ENCODE assay signal across 14 cellular contexts in the genomic region with DNA sequence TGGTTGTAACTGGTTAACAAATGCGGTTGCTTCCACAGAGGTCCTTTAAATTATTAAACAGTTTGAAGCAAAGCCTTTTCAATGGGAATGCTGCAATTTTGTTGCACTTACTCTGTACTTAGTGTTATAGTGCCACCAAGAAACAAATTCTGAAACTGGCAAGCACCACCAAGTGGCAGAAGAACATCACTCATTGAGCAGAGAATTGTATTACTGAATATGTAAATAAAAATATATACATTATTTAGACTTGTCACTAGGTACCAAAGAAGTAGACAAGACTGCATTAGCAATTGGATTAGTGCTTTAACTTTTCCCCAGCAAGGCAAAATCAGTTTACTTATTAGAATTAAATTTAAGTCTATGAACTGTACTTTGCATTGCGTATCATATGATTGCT. TPM values are rescaled to one million over a fixed set of nuclear protein-coding genes. Genes with fewer than 3 reads are reported as not detected.
DNase-seq lines count a peak whose midpoint lies in the region; ATAC-seq, FAIRE-seq and TF ChIP-seq lines count a peak whose summit lies in the region.
"Had no signal": no experiment of that assay in that cellular context is flagged by ENCODE, and none has a peak within 500 bp of the region (broad histone marks: within the 10 kb centered on the region; RNA-seq: fewer than 3 reads in every experiment).

No MANE protein-coding gene starts in this region.

- TF ChIP-seq CTCF in HEK293 (tag by site-specific recombination; IDR thresholded peaks at IDR 0.05) (no peak), right lobe of liver (IDR thresholded peaks at IDR 0.05) (no peak)

- no peak for TF ChIP-seq POLR2A in right lobe of liver (IDR thresholded peaks at IDR 0.05)

- CTCF ChIA-PET in HEK293 (lab: Yijun Ruan, JAX) = interaction anchor here (0.7 kb wide), 1 partner anchor 349 kb away, joined by 3 read pairs; no protein-coding TSS in a partner anchor

- DNase-seq in A172 (ENCODE audit: low spot score) (peak; percentile 8), SK-N-MC (ENCODE audit: low read depth, low spot score) (peak; percentile 47), frontal cortex (ENCODE audit: low spot score in 2 of 2) (peak in 1 of 2 donors; percentile 44), right lobe of liver (no peak)
- no peak for DNase-seq in central memory CD4-positive, alpha-beta T cell
- DNase-seq in activated naive CD4-positive, alpha-beta T cell (lab: John Stamatoyannopoulos, UW) = no peak
- DNase-seq in activated naive CD4-positive, alpha-beta T cell treated with anti-CD3 and anti-CD28 coated beads, Interleukin-2, amount 50 U/mL, for 16 hours = no peak
- DNase-seq: activated CD4-positive, CD25-positive, alpha-beta regulatory T cell; activated naive CD4-positive, alpha-beta T cell treated with anti-CD3 and anti-CD28 coated beads for 36 hours; left colon; MG63 had no signal

- H3K27ac ChIP-seq in HEK293 (ENCODE audit: extremely low read depth, low read depth, low read length) = no peak overlapping the region
- peak overlapping the region; percentile 37 for H3K27ac ChIP-seq in SK-N-MC
- H3K27ac ChIP-seq in right lobe of liver = no peak overlapping the region
- H3K27ac ChIP-seq: epithelial cell of prostate, prostate gland had no signal

- 65% methylated on average over 2 of the region's 2 CpGs for WGBS in right lobe of liver (ENCODE audit: insufficient coverage, low coverage, low lambda C conversion rate, missing lambda C conversion rate)

- H3K4me3 ChIP-seq in HEK293 (ENCODE audit: low read depth, low read length) = no peak overlapping the region
- peak overlapping the region; percentile 86 for H3K4me3 ChIP-seq in SK-N-MC
- H3K4me3 ChIP-seq in right lobe of liver = no peak overlapping the region
- H3K4me3 ChIP-seq: prostate gland had no signal

- no peaks in the 10 kb centered on the region for H3K36me3 ChIP-seq in HEK293 (ENCODE audit: control insufficient read depth in 2 of 2, insufficient read depth in 1 of 2, low read length in 2 of 2)
- H3K36me3 ChIP-seq in SK-N-MC (ENCODE audit: insufficient read depth, low read length) = no peaks in the 10 kb centered on the region
- no peaks in the 10 kb centered on the region for H3K36me3 ChIP-seq in right lobe of liver
- H3K36me3 ChIP-seq: MG63, prostate gland had no signal

- peaks cover 5 to 26% of the 10 kb centered on the region in 2 donors for H3K27me3 ChIP-seq in right lobe of liver

- ATAC-seq in right lobe of liver = no peak
- ATAC-seq: left colon had no signal

- FAIRE-seq in frontal cortex (lab: Jason Lieb, UNC) = peak; percentile 50

- intact Hi-C loops in right lobe of liver (cut with DNase I) = no loop called here

- H3K9me3 ChIP-seq in HEK293 (ENCODE audit: control insufficient read depth, insufficient read depth, low read depth, low read length) (no peaks in the 10 kb centered on the region), SK-N-MC (ENCODE audit: low read depth, low read length) (no peaks in the 10 kb centered on the region), right lobe of liver (no peaks in the 10 kb centered on the region)
- H3K9me3 ChIP-seq: MG63, prostate gland had no signal

- peak overlapping the region; percentile 48 for H3K9ac ChIP-seq in SK-N-MC (ENCODE audit: insufficient read length)

- POLR2A ChIA-PET in HEK293 (lab: Yijun Ruan, JAX) = no interaction called here

- H3K4me1 ChIP-seq in HEK293 (ENCODE audit: control insufficient read depth, insufficient read depth, low read length) (no peaks in the 10 kb centered on the region), right lobe of liver (peaks cover 0 to 20% (median 6%) of the 10 kb centered on the region in 4 donors)
- H3K4me1 ChIP-seq: prostate gland had no signal

TF ChIP-seq in HEK293, 187 proteins besides CTCF, POLR2A, EP300 and RAD21:
- no peak for TF ChIP-seq ZBTB1 (tag by site-specific recombination; IDR thresholded peaks at IDR 0.05)
- TF ChIP-seq ZNF654 (tag by site-specific recombination; IDR thresholded peaks at IDR 0.05; ENCODE audit: low read depth) = peak; percentile 16; the same call in 1 of the 2 replicates

RNA-seq across cellular contexts. Expression of gene TMEFF2, which starts 2.7 kb away (rescaled TPM):
- 11.1 and 15.2 TPM in 2 replicates for total RNA-seq in A172 (2014; rRNA removed; shearing (Covaris generic))
- total RNA-seq in frontal cortex (37.5 TPM), right lobe of liver (not detected)
- total RNA-seq: activated naive CD4-positive, alpha-beta T cell treated with anti-CD3 and anti-CD28 coated beads for 36 hours had no signal

Comparison
In these comparisons a context has a peak if more than half of its experiments do, and no peak if none do; other contexts are left out.
1. DNase-seq: peak in A172 (single experiment) and SK-N-MC (single experiment); none in central memory CD4-positive, alpha-beta T cell (single experiment), right lobe of liver (0 of 3), activated naive CD4-positive, alpha-beta T cell (0 of 4) and activated naive CD4-positive, alpha-beta T cell treated with anti-CD3 and anti-CD28 coated beads, Interleukin-2, amount 50 U/mL, for 16 hours (single experiment).
2. RNA of gene TMEFF2, which starts 2.7 kb away (total RNA-seq): 37.5 TPM in frontal cortex (single experiment) and 11.1 to 15.2 TPM in A172; not detected in right lobe of liver; every median in the first group is over 10 times any median in the second.